1 cellular context compared by ENCODE assay signal in the genomic region with DNA sequence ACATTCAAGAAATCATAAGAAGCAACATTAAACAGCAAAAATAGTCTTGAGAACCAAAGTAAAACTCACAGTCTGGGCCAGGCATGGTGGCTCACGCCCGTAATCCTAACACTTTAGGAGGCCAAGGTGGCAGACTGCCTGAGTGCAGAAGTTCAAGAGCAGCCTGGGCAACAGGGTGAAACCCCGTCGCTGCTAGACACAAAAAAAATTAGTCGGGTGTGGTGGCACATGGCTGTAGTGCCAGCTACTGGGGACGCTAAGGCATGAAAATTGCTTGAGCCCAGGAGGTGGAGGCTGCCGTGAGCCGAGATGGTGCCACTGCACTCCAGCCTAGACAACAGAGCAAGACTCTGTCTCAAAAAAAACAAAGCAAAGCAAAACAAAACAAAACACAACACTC.
TF ChIP-seq lines count a peak whose summit lies in the region.

No MANE protein-coding gene starts in this region.

TF ChIP-seq in HCT116, 20 proteins besides CTCF, POLR2A, EP300 and RAD21 (continued from another document):
- TF ChIP-seq CBX3 (IDR thresholded peaks at IDR 0.05; ENCODE audit: low read depth) (no peak), ZNF274 (IDR thresholded peaks at IDR 0.05; ENCODE audit: low read depth, low read length) (no peak), FOSL1 (IDR thresholded peaks at IDR 0.05; ENCODE audit: low read depth) (no peak), SP1 (IDR thresholded peaks at IDR 0.05; ENCODE audit: low read depth) (no peak), CEBPB (IDR thresholded peaks at IDR 0.05; ENCODE audit: low read depth) (no peak), SRF (IDR thresholded peaks at IDR 0.05; ENCODE audit: low read depth) (no peak), POLR2AphosphoS5 (IDR thresholded peaks at IDR 0.05; ENCODE audit: low read depth, low read length) (no peak), JUND (IDR thresholded peaks at IDR 0.05) (no peak), ZFX (IDR thresholded peaks at IDR 0.05) (no peak), TCF7L2 (IDR thresholded peaks at IDR 0.05; ENCODE audit: borderline replicate concordance, extremely low read depth, insufficient read depth, insufficient read length) (no peak)
- TF ChIP-seq, protein P1, sequence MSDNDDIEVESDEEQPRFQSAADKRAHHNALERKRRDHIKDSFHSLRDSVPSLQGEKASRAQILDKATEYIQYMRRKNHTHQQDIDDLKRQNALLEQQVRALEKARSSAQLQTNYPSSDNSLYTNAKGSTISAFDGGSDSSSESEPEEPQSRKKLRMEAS (IDR thresholded peaks at IDR 0.05) = no peak
- TF ChIP-seq, protein P2, sequence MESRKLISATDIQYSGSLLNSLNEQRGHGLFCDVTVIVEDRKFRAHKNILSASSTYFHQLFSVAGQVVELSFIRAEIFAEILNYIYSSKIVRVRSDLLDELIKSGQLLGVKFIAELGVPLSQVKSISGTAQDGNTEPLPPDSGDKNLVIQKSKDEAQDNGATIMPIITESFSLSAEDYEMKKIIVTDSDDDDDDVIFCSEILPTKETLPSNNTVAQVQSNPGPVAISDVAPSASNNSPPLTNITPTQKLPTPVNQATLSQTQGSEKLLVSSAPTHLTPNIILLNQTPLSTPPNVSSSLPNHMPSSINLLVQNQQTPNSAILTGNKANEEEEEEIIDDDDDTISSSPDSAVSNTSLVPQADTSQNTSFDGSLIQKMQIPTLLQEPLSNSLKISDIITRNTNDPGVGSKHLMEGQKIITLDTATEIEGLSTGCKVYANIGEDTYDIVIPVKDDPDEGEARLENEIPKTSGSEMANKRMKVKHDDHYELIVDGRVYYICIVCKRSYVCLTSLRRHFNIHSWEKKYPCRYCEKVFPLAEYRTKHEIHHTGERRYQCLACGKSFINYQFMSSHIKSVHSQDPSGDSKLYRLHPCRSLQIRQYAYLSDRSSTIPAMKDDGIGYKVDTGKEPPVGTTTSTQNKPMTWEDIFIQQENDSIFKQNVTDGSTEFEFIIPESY (IDR thresholded peaks at IDR 0.05; ENCODE audit: extremely low read depth, insufficient replicate concordance, low read length) = no peak
